ENCODE assay signal across 16 cellular contexts in the genomic region with DNA sequence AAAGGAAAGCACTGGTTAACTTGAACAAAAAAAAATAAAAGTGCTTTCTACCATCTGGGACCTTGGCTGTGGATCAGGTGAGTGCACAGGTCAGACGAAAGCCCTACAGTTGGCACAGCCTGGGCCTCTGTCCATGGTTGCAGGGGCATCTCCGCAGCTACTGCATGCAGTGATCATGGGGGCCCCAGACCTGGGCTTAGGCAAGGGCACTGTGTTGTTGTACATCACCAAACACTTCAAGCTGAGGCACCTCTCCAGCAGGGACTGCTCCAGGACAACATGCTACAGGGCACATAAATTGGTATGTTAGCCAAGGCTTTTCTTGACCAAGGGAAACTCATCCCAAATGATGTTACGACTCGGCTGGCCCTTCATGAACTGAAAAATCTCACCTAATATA. TPM values are rescaled to one million over a fixed set of nuclear protein-coding genes. Genes with fewer than 3 reads are reported as not detected.
A peak's percentile ranks its signal among the peaks of the same experiment; 100 is the strongest.
DNase-seq lines count a peak whose midpoint lies in the region; ATAC-seq, FAIRE-seq and TF ChIP-seq lines count a peak whose summit lies in the region.
"Had no signal": no experiment of that assay in that cellular context is flagged by ENCODE, and none has a peak within 500 bp of the region (broad histone marks: within the 10 kb centered on the region; RNA-seq: fewer than 3 reads in every experiment).

No MANE protein-coding gene starts in this region.

- H2AFZ ChIP-seq in GM23338 = no peak overlapping the region

- H3K4me3 ChIP-seq in GM23338 = no peak overlapping the region
- no peak overlapping the region for H3K4me3 ChIP-seq in heart right ventricle
- no peak overlapping the region for H3K4me3 ChIP-seq in right atrium auricular region
- H3K4me3 ChIP-seq: BLaER1 treated with 17β-estradiol and CSF1 and Interleukin-3, amounts not matched to agents 10 nM and 100 nM; HAP-1 had no signal

- H3K9me2 ChIP-seq in GM23338 (ENCODE audit: insufficient read depth) = no peaks in the 10 kb centered on the region

- H3K27ac ChIP-seq in GM23338 (ENCODE audit: low read depth) (no peak overlapping the region), heart right ventricle (peak overlapping the region in 5 of 10 donors; percentile 8 to 46 (median 22)), right atrium auricular region (peak overlapping the region; percentile 41 to 60)
- H3K27ac ChIP-seq: BLaER1 treated with 17β-estradiol and CSF1 and Interleukin-3, amounts not matched to agents 10 nM and 100 nM had no signal

- H3K4me3 Mint-ChIP-seq in GM23338 = no peak overlapping the region
- H3K4me3 Mint-ChIP-seq in activated T-cell treated with anti-CD3 and anti-CD28 coated beads, Interleukin-2, amount 50 U/mL, for 4 hours = no peak overlapping the region
- H3K4me3 Mint-ChIP-seq: B cell; CD8-positive, alpha-beta T cell; IgD-negative memory B cell had no signal

- H3K79me2 ChIP-seq in GM23338 (replicated peaks; ENCODE audit: insufficient read depth) = peaks cover 5% of the 10 kb centered on the region; the same call in 1 of the 2 replicates

- no peak overlapping the region for H3K27ac Mint-ChIP-seq in GM23338
- H3K27ac Mint-ChIP-seq: B cell; CD8-positive, alpha-beta T cell; IgD-negative memory B cell had no signal

- H3K9me3 ChIP-seq in heart right ventricle (peaks cover 0 to 15% (median 0%) of the 10 kb centered on the region in 11 donors), right atrium auricular region (no peaks in the 10 kb centered on the region)
- H3K9me3 ChIP-seq: HAP-1 had no signal

- DNase-seq in GM23338 (ENCODE audit: low spot score) (no peak), heart right ventricle (peak; percentile 33 to 42), right atrium auricular region (ENCODE audit: low spot score) (no peak), iPS-NIHi7 (ENCODE audit: extremely low spot score) (no peak), RCC 7860 (ENCODE audit: low spot score) (no peak)
- no peak for DNase-seq in activated T-cell treated with anti-CD3 and anti-CD28 coated beads, Interleukin-2, amount 50 U/mL, for 4 hours
- DNase-seq: Calu3; CD8-positive, alpha-beta T cell; DMS79 treated with DMSO at 0.1 percent for 48 hours; GF-D8 had no signal

- H3K4me2 ChIP-seq in GM23338 = no peak overlapping the region
- H3K4me2 ChIP-seq: BLaER1 treated with 17β-estradiol and CSF1 and Interleukin-3, amounts not matched to agents 10 nM and 100 nM had no signal

- H3K4me1 Mint-ChIP-seq in GM23338 = peaks cover 3% of the 10 kb centered on the region; the same call in 1 of the 3 replicates
- H3K4me1 Mint-ChIP-seq in activated T-cell treated with anti-CD3 and anti-CD28 coated beads, Interleukin-2, amount 50 U/mL, for 4 hours (ENCODE audit: low read depth) = no peaks in the 10 kb centered on the region
- H3K4me1 Mint-ChIP-seq: B cell, IgD-negative memory B cell had no signal

- TF ChIP-seq RAD21 in Ishikawa (IDR thresholded peaks at IDR 0.05; ENCODE audit: low read depth) = no peak

- H3K36me3 ChIP-seq in GM23338 (ENCODE audit: insufficient read depth) = peaks cover 12% of the 10 kb centered on the region; the same call in 1 of the 2 replicates
- H3K36me3 ChIP-seq in heart right ventricle = peaks cover 0 to 81% (median 12%) of the 10 kb centered on the region in 9 donors
- peaks cover 36% of the 10 kb centered on the region for H3K36me3 ChIP-seq in right atrium auricular region
- H3K36me3 ChIP-seq: HAP-1 had no signal

- intact Hi-C loops in heart right ventricle (cut with DNase I) = no loop called here

- H3K36me3 Mint-ChIP-seq in GM23338 (ENCODE audit: low read depth) = peaks cover 73% of the 10 kb centered on the region
- peaks cover 41% of the 10 kb centered on the region for H3K36me3 Mint-ChIP-seq in activated T-cell treated with anti-CD3 and anti-CD28 coated beads, Interleukin-2, amount 50 U/mL, for 4 hours (ENCODE audit: insufficient read depth)

- WGBS in heart right ventricle, 2 donors = 39 to 65% methylated on average over 4 of the region's 4 CpGs

- TF ChIP-seq CTCF in GM23338 (conservative IDR thresholded peaks at IDR 0.05; ENCODE audit: low read depth in 2 of 2) = no peak
- TF ChIP-seq CTCF in heart right ventricle (IDR thresholded peaks at IDR 0.05) = no peak
- TF ChIP-seq CTCF in right atrium auricular region (IDR thresholded peaks at IDR 0.05) = no peak

- H3K27me3 Mint-ChIP-seq in GM23338 (ENCODE audit: insufficient read depth, low read depth, poor library complexity) = no peaks in the 10 kb centered on the region
- no peaks in the 10 kb centered on the region for H3K27me3 Mint-ChIP-seq in activated T-cell treated with anti-CD3 and anti-CD28 coated beads, Interleukin-2, amount 50 U/mL, for 4 hours (ENCODE audit: low read depth)
- H3K27me3 Mint-ChIP-seq: B cell, IgD-negative memory B cell had no signal

- TF ChIP-seq EP300 in Ishikawa (IDR thresholded peaks at IDR 0.05; ENCODE audit: borderline replicate concordance) = no peak

- FAIRE-seq in RCC 7860 (lab: Jason Lieb, UNC) = no peak
- FAIRE-seq: HTR-8/SVneo had no signal

- H3K9me3 Mint-ChIP-seq in GM23338 = peaks cover 4% of the 10 kb centered on the region; the same call in 1 of the 3 replicates
- H3K9me3 Mint-ChIP-seq in activated T-cell treated with anti-CD3 and anti-CD28 coated beads, Interleukin-2, amount 50 U/mL, for 4 hours = peaks cover 5% of the 10 kb centered on the region

- H4K20me1 ChIP-seq in GM23338 (replicated peaks; ENCODE audit: insufficient read depth) = no peaks in the 10 kb centered on the region; the same call in 1 of the 2 replicates
- H4K20me1 ChIP-seq: BLaER1 treated with 17β-estradiol and CSF1 and Interleukin-3, amounts not matched to agents 10 nM and 100 nM had no signal

- no peaks in the 10 kb centered on the region for H3K4me1 ChIP-seq in GM23338 (ENCODE audit: insufficient read depth)
- peaks cover 0 to 22% (median 5%) of the 10 kb centered on the region in 9 donors for H3K4me1 ChIP-seq in heart right ventricle
- H3K4me1 ChIP-seq in right atrium auricular region = peaks cover 0 to 11% of the 10 kb centered on the region in 2 donors
- H3K4me1 ChIP-seq: HAP-1 had no signal

- no peaks in the 10 kb centered on the region for H3F3A ChIP-seq in GM23338 (replicated peaks; ENCODE audit: low read depth)

- no peak for ATAC-seq in GM23338
- ATAC-seq in heart right ventricle = peak; percentile 34 to 99 (median 88)
- ATAC-seq in activated T-cell treated with anti-CD3 and anti-CD28 coated beads, Interleukin-2, amount 50 U/mL, for 4 hours = no peak
- ATAC-seq: CD8-positive, alpha-beta T cell had no signal

- no peaks in the 10 kb centered on the region for H3K27me3 ChIP-seq in GM23338 (ENCODE audit: insufficient read depth)
- H3K27me3 ChIP-seq in heart right ventricle = no peaks in the 10 kb centered on the region
- no peaks in the 10 kb centered on the region for H3K27me3 ChIP-seq in right atrium auricular region
- H3K27me3 ChIP-seq: BLaER1 treated with 17β-estradiol and CSF1 and Interleukin-3, amounts not matched to agents 10 nM and 100 nM had no signal

TF ChIP-seq in GM23338, 12 proteins besides CTCF, POLR2A, EP300 and RAD21 (continues in another document):
- TF ChIP-seq POLR2AphosphoS5 (IDR thresholded peaks at IDR 0.05; ENCODE audit: low read depth) = no peak

TF ChIP-seq in Ishikawa, 13 proteins besides CTCF, POLR2A, EP300 and RAD21 (continues in another document):
- TF ChIP-seq, protein P1, sequence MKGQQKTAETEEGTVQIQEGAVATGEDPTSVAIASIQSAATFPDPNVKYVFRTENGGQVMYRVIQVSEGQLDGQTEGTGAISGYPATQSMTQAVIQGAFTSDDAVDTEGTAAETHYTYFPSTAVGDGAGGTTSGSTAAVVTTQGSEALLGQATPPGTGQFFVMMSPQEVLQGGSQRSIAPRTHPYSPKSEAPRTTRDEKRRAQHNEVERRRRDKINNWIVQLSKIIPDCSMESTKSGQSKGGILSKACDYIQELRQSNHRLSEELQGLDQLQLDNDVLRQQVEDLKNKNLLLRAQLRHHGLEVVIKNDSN (IDR thresholded peaks at IDR 0.05) = no peak
- TF ChIP-seq CEBPB (IDR thresholded peaks at IDR 0.05) (no peak), TCF12 (IDR thresholded peaks at IDR 0.05; ENCODE audit: low read depth) (no peak), FOXM1 (IDR thresholded peaks at IDR 0.05; ENCODE audit: borderline replicate concordance, low read depth) (no peak), TAF1 (IDR thresholded peaks at IDR 0.05; ENCODE audit: low read depth) (no peak)

RNA-seq across cellular contexts. Expression of a gene that starts 23.5 kb away (rescaled TPM):
- 119 and 143 TPM in 2 replicates for total RNA-seq in GM23338 (2014; rRNA removed; shearing (Covaris generic))
- polyA plus RNA-seq in GM23338 (2016; fragmentation: Nextera tagmentation; extraction: Ambion mirVana) (85.8 and 92.5 TPM in 2 replicates), heart right ventricle (10 to 100 TPM; 27.1 to 55.2 TPM)
- total RNA-seq in heart right ventricle (100 to 1,000 TPM in 9 of 10 donors, 10 to 100 TPM in 1; 86.3 to 159 (median 146) TPM), right atrium auricular region (10 to 100 TPM; 37.3 to 87.6 TPM)
- total RNA-seq in activated T-cell treated with anti-CD3 and anti-CD28 coated beads, Interleukin-2, amount 50 U/mL, for 4 hours = 10 to 100 TPM; 17.0 to 20.2 (median 18.1) TPM

RNA-seq across cellular contexts. Expression of a gene that starts 52.8 kb away (rescaled TPM):
- total RNA-seq in GM23338 (2014; rRNA removed; shearing (Covaris generic)) = 42.7 and 44.7 TPM in 2 replicates
- polyA plus RNA-seq in GM23338 (2016; fragmentation: Nextera tagmentation; extraction: Ambion mirVana) (35.0 and 39.1 TPM in 2 replicates), heart right ventricle (10 to 100 TPM; 21.8 to 26.1 TPM)
- total RNA-seq in heart right ventricle (10 to 100 TPM; 14.7 to 25.1 (median 19.7) TPM), right atrium auricular region (10 to 100 TPM; 24.7 to 30.6 TPM)
- total RNA-seq in activated T-cell treated with anti-CD3 and anti-CD28 coated beads, Interleukin-2, amount 50 U/mL, for 4 hours = 10 to 100 TPM; 29.7 to 44.8 (median 31.9) TPM

Comparison
In these comparisons a context has a peak if more than half of its experiments do, and no peak if none do; other contexts are left out.
1. DNase-seq: peak in heart right ventricle (2 of 2); none in GM23338 (single experiment), right atrium auricular region (single experiment), iPS-NIHi7 (single experiment), RCC 7860 (single experiment) and activated T-cell treated with anti-CD3 and anti-CD28 coated beads, Interleukin-2, amount 50 U/mL, for 4 hours (single experiment).
2. ATAC-seq: peak in heart right ventricle (8 of 8); none in GM23338 (single experiment) and activated T-cell treated with anti-CD3 and anti-CD28 coated beads, Interleukin-2, amount 50 U/mL, for 4 hours (0 of 2).